In genomic region chr11:92384807-92385206, GRCh38 we compare ENCODE assay signal across 16 cellular contexts.
DNase-seq lines count a peak whose midpoint lies in the region; ATAC-seq and TF ChIP-seq lines count a peak whose summit lies in the region.
"Had no signal": no experiment of that assay in that cellular context is flagged by ENCODE, and none has a peak within 500 bp of the region (broad histone marks: within the 10 kb centered on the region; RNA-seq: fewer than 3 reads in every experiment).

No MANE protein-coding gene starts in this region.

- peak; percentile 74 for DNase-seq in SK-N-DZ (ENCODE audit: low spot score)
- DNase-seq in choroid plexus epithelial cell (ENCODE audit: low read depth): peak; percentile 57
- peak; percentile 31 for DNase-seq in midbrain (lab: John Stamatoyannopoulos, UW)
- DNase-seq in NCI-H2171 (lab: John Stamatoyannopoulos, UW): no peak
- no peak for DNase-seq in left ventricle myocardium inferior
- DNase-seq in nephron progenitor cell: no peak
- DNase-seq: cerebellar nuclear complex, left ventricle myocardium superior, NCI-H1092 treated with DMSO at 0.1 percent for 48 hours, NCI-H2107, NCI-H526 had no signal

- ATAC-seq in GM18873 (IDR thresholded peaks at IDR 0.05; ENCODE audit: low FRiP score, unreplicated experiment): no peak
- ATAC-seq: activated CD4-positive, CD25-positive, alpha-beta regulatory T cell treated with anti-CD3 and anti-CD28 coated beads, Interleukin-2, amount 50 U/mL, for 24 hours; activated T-helper 17 cell treated with anti-CD3 and anti-CD28 coated beads, Interleukin-2, amount 50 U/mL, for 72 hours; left ventricle myocardium superior had no signal

- TF ChIP-seq CTCF in choroid plexus epithelial cell (conservative IDR thresholded peaks at IDR 0.05; ENCODE audit: low read depth, low read length) (no peak), left ventricle myocardium inferior (IDR thresholded peaks at IDR 0.05; ENCODE audit: borderline replicate concordance) (no peak), nephron progenitor cell (IDR thresholded peaks at IDR 0.05) (no peak)

- intact Hi-C loops in left ventricle myocardium inferior (cut with micrococcal nuclease): no loop called here

- peaks cover 1% of the 10 kb centered on the region for H3K27me3 Mint-ChIP-seq in nephron progenitor cell (ENCODE audit: low read depth, poor library complexity)
- H3K27me3 Mint-ChIP-seq: activated T-helper 17 cell treated with anti-CD3 and anti-CD28 coated beads, Interleukin-2, amount 50 U/mL, for 72 hours; progenitor cell of endocrine pancreas had no signal

- H3K4me1 Mint-ChIP-seq in nephron progenitor cell: peaks cover 44% of the 10 kb centered on the region
- H3K4me1 Mint-ChIP-seq: activated T-helper 17 cell treated with anti-CD3 and anti-CD28 coated beads, Interleukin-2, amount 50 U/mL, for 72 hours had no signal

- H3K4me3 Mint-ChIP-seq in nephron progenitor cell: no peak overlapping the region
- H3K4me3 Mint-ChIP-seq: activated T-helper 17 cell treated with anti-CD3 and anti-CD28 coated beads, Interleukin-2, amount 50 U/mL, for 72 hours had no signal

- H3K27ac Mint-ChIP-seq in nephron progenitor cell: no peak overlapping the region
- H3K27ac Mint-ChIP-seq: activated T-helper 17 cell treated with anti-CD3 and anti-CD28 coated beads, Interleukin-2, amount 50 U/mL, for 72 hours; progenitor cell of endocrine pancreas had no signal

- no peaks in the 10 kb centered on the region for H3K9me3 ChIP-seq in left ventricle myocardium inferior (replicated peaks)
- H3K9me3 ChIP-seq: BLaER1 had no signal

- H3K4me1 ChIP-seq in left ventricle myocardium inferior: no peaks in the 10 kb centered on the region
- H3K4me1 ChIP-seq: BLaER1 had no signal

- no peaks in the 10 kb centered on the region for H3K36me3 ChIP-seq in left ventricle myocardium inferior
- H3K36me3 ChIP-seq: BLaER1 had no signal

- H3K4me3 ChIP-seq in choroid plexus epithelial cell (ENCODE audit: low read depth, low read length) (no peak overlapping the region), left ventricle myocardium inferior (no peak overlapping the region)
- H3K4me3 ChIP-seq: BLaER1 had no signal

- no peak overlapping the region for H3K27ac ChIP-seq in left ventricle myocardium inferior (replicated peaks)
- H3K27ac ChIP-seq: BLaER1 had no signal

- H3K27me3 ChIP-seq in left ventricle myocardium inferior (ENCODE audit: low read depth): peaks cover 3% of the 10 kb centered on the region
- H3K27me3 ChIP-seq: BLaER1 had no signal

- peaks cover 16% of the 10 kb centered on the region for H3K36me3 Mint-ChIP-seq in nephron progenitor cell (ENCODE audit: low read depth)

- H3K9me3 Mint-ChIP-seq in nephron progenitor cell: no peaks in the 10 kb centered on the region

Comparison
In these comparisons a context has a peak if more than half of its experiments do, and no peak if none do; other contexts are left out.
1. DNase-seq: peak in SK-N-DZ (single experiment), choroid plexus epithelial cell (single experiment) and midbrain (single experiment); none in NCI-H2171 (single experiment), left ventricle myocardium inferior (single experiment) and nephron progenitor cell (single experiment).